20 cellular contexts compared by ENCODE assay signal in the genomic region with DNA sequence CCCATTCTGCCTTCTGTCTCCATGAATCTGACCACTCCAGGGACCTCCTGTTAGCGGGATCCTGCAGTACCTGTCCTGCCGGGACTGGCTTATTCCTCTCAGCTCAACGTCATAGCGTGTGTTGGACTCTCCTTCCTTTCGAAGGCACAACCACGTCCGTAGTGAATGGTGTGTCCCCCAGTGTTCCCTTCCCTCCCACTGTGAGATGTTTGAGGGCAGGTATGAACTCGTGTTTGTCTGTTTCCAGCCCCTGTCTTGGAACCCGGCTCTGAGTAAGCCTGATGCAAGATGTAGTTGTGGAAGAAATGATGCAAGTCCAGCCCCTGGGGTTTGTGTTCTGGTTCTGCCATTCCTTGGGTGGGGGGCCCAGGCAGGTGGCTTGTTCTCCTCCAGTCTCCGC. TPM values are rescaled to one million over a fixed set of nuclear protein-coding genes. Genes with fewer than 3 reads are reported as not detected.
"Had no signal": no experiment of that assay in that cellular context is flagged by ENCODE, and none has a peak within 500 bp of the region (broad histone marks: within the 10 kb centered on the region; RNA-seq: fewer than 3 reads in every experiment).

No MANE protein-coding gene starts in this region.

- H3K9me3 ChIP-seq: ovary, tibial artery, upper lobe of left lung had no signal

- H3K27me3 ChIP-seq: heart left ventricle, ovary, upper lobe of left lung had no signal

- ATAC-seq: heart left ventricle; naive thymus-derived CD4-positive, alpha-beta T cell; right cardiac atrium; stimulated activated memory B cell treated with anti-CD40 and anti-IgM and Interleukin-4, amounts not matched to agents 10 μg/mL and 1 μg/mL and 100 μg/mL, for 72 hours had no signal

- H3K27ac ChIP-seq: coronary artery, heart left ventricle, ovary, tibial artery, upper lobe of left lung had no signal

- H3K27me3 Mint-ChIP-seq: stimulated activated naive CD8-positive, alpha-beta T cell treated with anti-CD3 and anti-CD28 coated beads, Interleukin-15, Interleukin-2, amounts not matched to agents 100 ng/mL and 50 ng/mL, for 24 hours had no signal

- FAIRE-seq: endothelial cell of umbilical vein, small intestine had no signal

- H3K9me3 Mint-ChIP-seq: stimulated activated memory B cell treated with anti-CD40 and anti-IgM and Interleukin-4, amounts not matched to agents 10 μg/mL and 1 μg/mL and 100 μg/mL, for 72 hours; stimulated activated naive CD8-positive, alpha-beta T cell treated with anti-CD3 and anti-CD28 coated beads, Interleukin-15, Interleukin-2, amounts not matched to agents 100 ng/mL and 50 ng/mL, for 24 hours had no signal

- H3K4me3 Mint-ChIP-seq: endodermal cell; naive thymus-derived CD4-positive, alpha-beta T cell; nephron progenitor cell; stimulated activated memory B cell treated with anti-CD40 and anti-IgM and Interleukin-4, amounts not matched to agents 10 μg/mL and 1 μg/mL and 100 μg/mL, for 72 hours; stimulated activated naive CD8-positive, alpha-beta T cell treated with anti-CD3 and anti-CD28 coated beads, Interleukin-15, Interleukin-2, amounts not matched to agents 100 ng/mL and 50 ng/mL, for 24 hours had no signal

- H3K4me1 Mint-ChIP-seq: naive thymus-derived CD4-positive, alpha-beta T cell; stimulated activated memory B cell treated with anti-CD40 and anti-IgM and Interleukin-4, amounts not matched to agents 10 μg/mL and 1 μg/mL and 100 μg/mL, for 72 hours had no signal

- H3K4me3 ChIP-seq: coronary artery, heart left ventricle, ovary, tibial artery, upper lobe of left lung had no signal

- H3K36me3 ChIP-seq: heart left ventricle, ovary, tibial artery, upper lobe of left lung had no signal

- DNase-seq: effector CD4-positive, alpha-beta T cell; endodermal cell; foreskin melanocyte; hippocampal formation; kidney glomerular epithelial cell; naive thymus-derived CD4-positive, alpha-beta T cell; nephron progenitor cell; ovary; right cardiac atrium; small intestine; stimulated activated CD4-positive, alpha-beta T cell treated with anti-CD3 and anti-CD28 coated beads, Interleukin-4, amount 100 ng/mL, for 1 hour; tibial artery; upper lobe of left lung had no signal

- H3K27ac Mint-ChIP-seq: endodermal cell; nephron progenitor cell; stimulated activated memory B cell treated with anti-CD40 and anti-IgM and Interleukin-4, amounts not matched to agents 10 μg/mL and 1 μg/mL and 100 μg/mL, for 72 hours; stimulated activated naive CD8-positive, alpha-beta T cell treated with anti-CD3 and anti-CD28 coated beads, Interleukin-15, Interleukin-2, amounts not matched to agents 100 ng/mL and 50 ng/mL, for 24 hours had no signal

- H3K36me3 Mint-ChIP-seq: naive thymus-derived CD4-positive, alpha-beta T cell; stimulated activated memory B cell treated with anti-CD40 and anti-IgM and Interleukin-4, amounts not matched to agents 10 μg/mL and 1 μg/mL and 100 μg/mL, for 72 hours had no signal

RNA-seq across cellular contexts. Expression of a gene that starts 10.5 kb away (rescaled TPM):
- total RNA-seq: endodermal cell, lung microvascular endothelial cell, temporal lobe had no signal
- polyA plus RNA-seq: naive thymus-derived CD4-positive, alpha-beta T cell; right cardiac atrium had no signal
